In genomic region chr11:95066721-95067041, GRCh38 we compare ENCODE assay signal across 8 cellular contexts. TPM values are rescaled to one million over a fixed set of nuclear protein-coding genes. Genes with fewer than 3 reads are reported as not detected.
DNase-seq lines count a peak whose midpoint lies in the region; ATAC-seq and TF ChIP-seq lines count a peak whose summit lies in the region.

Gene SRSF8 (plus strand): TSS chr11:95066919. CDS start chr11:95067227, 308 bp downstream.

- peak within 1 kb of the TSS; percentile 84 for H3K4me3 ChIP-seq in coronary artery
- H3K4me3 ChIP-seq in mesodermal cell (ENCODE audit: extremely low read depth, insufficient read depth, low read length, poor library complexity, severe bottlenecking) = peak within 1 kb of the TSS; percentile 79
- H3K4me3 ChIP-seq in uterus = peak within 1 kb of the TSS; percentile 84

- DNase-seq in NCI-H2196 treated with DMSO at 0.1 percent for 48 hours (lab: John Stamatoyannopoulos, UW; ENCODE audit: unreplicated experiment) (peak; percentile 41), NCI-H2196 (lab: John Stamatoyannopoulos, UW; ENCODE audit: unreplicated experiment) (no peak), NCI-H82 (lab: John Stamatoyannopoulos, UW) (peak; percentile 84), coronary artery (ENCODE audit: low spot score) (no peak), uterus (no peak), AG08396 (ENCODE audit: low spot score) (no peak)

- intact Hi-C loops in uterus (cut with DNase I; ENCODE audit: low total_unique reads) = loop anchor here (5.0 kb wide), 1 partner anchor 86 kb away; no protein-coding TSS in a partner anchor

- WGBS in mesodermal cell (ENCODE audit: insufficient coverage in 2 of 2), 2 experiments = 0% methylated on average over 2 to 3 of the region's 4 CpGs

- H3K27me3 ChIP-seq in uterus = no peaks in the 10 kb centered on the region

- no peak for TF ChIP-seq CTCF in coronary artery (IDR thresholded peaks at IDR 0.05)
- no peak for TF ChIP-seq CTCF in uterus (IDR thresholded peaks at IDR 0.05)

- TF ChIP-seq POLR2A in uterus (IDR thresholded peaks at IDR 0.05) = no peak

- H3K27ac ChIP-seq in coronary artery (peak within 1 kb of the TSS; percentile 95 to 99), mesodermal cell (ENCODE audit: low read depth, low read length, severe bottlenecking) (peak within 1 kb of the TSS; percentile 75), uterus (peak within 1 kb of the TSS; percentile 98 to 99)

- peak; percentile 47 for ATAC-seq in HG02840 (IDR thresholded peaks at IDR 0.05; ENCODE audit: low FRiP score, unreplicated experiment)

- H3K36me3 ChIP-seq in mesodermal cell (ENCODE audit: control insufficient read depth, insufficient read depth, low read length) (no peaks in the 10 kb centered on the region), uterus (no peaks in the 10 kb centered on the region)

- H3K9me3 ChIP-seq in mesodermal cell (ENCODE audit: control insufficient read depth, low read length) = no peaks in the 10 kb centered on the region
- no peaks in the 10 kb centered on the region for H3K9me3 ChIP-seq in uterus

- peaks cover 5% of the 10 kb centered on the region for H3K4me1 ChIP-seq in mesodermal cell (ENCODE audit: control insufficient read depth, insufficient read depth, low read length, poor library complexity, severe bottlenecking)
- H3K4me1 ChIP-seq in uterus = peaks cover 0 to 12% of the 10 kb centered on the region in 2 donors

RNA-seq across cellular contexts. Expression of gene SRSF8, which starts in this region (rescaled TPM):
- 57.7 TPM for polyA plus RNA-seq in mesodermal cell (2013, experiment 1 of 2)
- 53.6 TPM for polyA plus RNA-seq in mesodermal cell (2013, experiment 2 of 2)
- 10 to 100 TPM; 24.3 to 70.6 (median 32.9) TPM for total RNA-seq in uterus

Comparison
In these comparisons a context has a peak if more than half of its experiments do, and no peak if none do; other contexts are left out.
1. DNase-seq: peak in NCI-H2196 treated with DMSO at 0.1 percent for 48 hours (single experiment) and NCI-H82 (single experiment); none in NCI-H2196 (single experiment), coronary artery (single experiment), uterus (0 of 2) and AG08396 (single experiment).
2. Peak in every context shown above with its lines, with median percentiles within 50 percentile points of each other: H3K27ac ChIP-seq and H3K4me3 ChIP-seq.